ENCODE assay signal across 31 cellular contexts in genomic region chr5:81292130-81292529, GRCh38. TPM values are rescaled to one million over a fixed set of nuclear protein-coding genes. Genes with fewer than 3 reads are reported as not detected.
"Had no signal": no experiment of that assay in that cellular context is flagged by ENCODE, and none has a peak within 500 bp of the region (broad histone marks: within the 10 kb centered on the region; RNA-seq: fewer than 3 reads in every experiment).

No MANE protein-coding gene starts in this region.

- DNase-seq: activated CD4-positive, alpha-beta T cell treated with anti-CD3 and anti-CD28 coated beads for 36 hours; activated CD4-positive, CD25-positive, alpha-beta regulatory T cell; activated CD8-positive, alpha-beta memory T cell treated with anti-CD3 and anti-CD28 coated beads, Interleukin-2, amount 10 ng/mL, durations not matched to agents 7 days and 5 days; activated CD8-positive, alpha-beta T cell treated with anti-CD3 and anti-CD28 coated beads, Interleukin-2, amount 10 ng/mL, durations not matched to agents 7 days and 5 days; activated naive CD4-positive, alpha-beta T cell treated with Interleukin-2 at 50 U/mL for 16 hours; activated naive CD8-positive, alpha-beta T cell treated with anti-CD3 and anti-CD28 coated beads for 36 hours; activated T-cell treated with anti-CD3 and anti-CD28 coated beads, Interleukin-2, amount 50 U/mL, for 48 hours; adrenal gland; aorta; cerebellar nuclear complex; dorsolateral prefrontal cortex; effector memory CD4-positive, alpha-beta T cell; foreskin fibroblast; head of caudate nucleus; hippocampal formation; left cardiac atrium; mammary epithelial cell; naive thymus-derived CD8-positive, alpha-beta T cell; occipital lobe; spleen; stimulated activated naive CD4-positive, alpha-beta T cell treated with Interleukin-2 at 50 U/mL for 16 hours; transverse colon had no signal

- H3K27me3 ChIP-seq: adrenal gland, cardiac muscle cell, dorsolateral prefrontal cortex, right atrium auricular region, spleen, transverse colon had no signal

- H3K27ac Mint-ChIP-seq: activated CD4-positive, alpha-beta T cell treated with anti-CD3 and anti-CD28 coated beads for 36 hours; activated CD8-positive, alpha-beta memory T cell treated with anti-CD3 and anti-CD28 coated beads, Interleukin-2, amount 10 ng/mL, durations not matched to agents 7 days and 5 days; activated CD8-positive, alpha-beta T cell treated with anti-CD3 and anti-CD28 coated beads, Interleukin-2, amount 10 ng/mL, durations not matched to agents 7 days and 5 days; activated naive CD8-positive, alpha-beta T cell treated with anti-CD3 and anti-CD28 coated beads for 36 hours; brain; mesothelial cell of epicardium; T-helper 2 cell treated with Interferon-gamma antibody and Interleukin-4, amounts not matched to agents 5 μg/mL and 100 μg/mL, for 36 hours had no signal

- H3K4me3 Mint-ChIP-seq: activated CD4-positive, alpha-beta T cell treated with anti-CD3 and anti-CD28 coated beads for 36 hours; activated CD8-positive, alpha-beta memory T cell treated with anti-CD3 and anti-CD28 coated beads, Interleukin-2, amount 10 ng/mL, durations not matched to agents 7 days and 5 days; activated CD8-positive, alpha-beta T cell treated with anti-CD3 and anti-CD28 coated beads, Interleukin-2, amount 10 ng/mL, durations not matched to agents 7 days and 5 days; activated naive CD8-positive, alpha-beta T cell treated with anti-CD3 and anti-CD28 coated beads for 36 hours; brain; mesothelial cell of epicardium; neural crest cell; T-helper 2 cell treated with Interferon-gamma antibody and Interleukin-4, amounts not matched to agents 5 μg/mL and 100 μg/mL, for 36 hours had no signal

- H3K36me3 ChIP-seq: adrenal gland, cardiac muscle cell, transverse colon had no signal

- H3K27ac ChIP-seq: adrenal gland, cardiac muscle cell, coronary artery, dorsolateral prefrontal cortex, right atrium auricular region, spleen, transverse colon had no signal

- ATAC-seq: activated CD4-positive, alpha-beta T cell treated with anti-CD3 and anti-CD28 coated beads for 36 hours; activated CD8-positive, alpha-beta memory T cell treated with anti-CD3 and anti-CD28 coated beads, Interleukin-2, amount 10 ng/mL, durations not matched to agents 7 days and 5 days; activated CD8-positive, alpha-beta T cell treated with anti-CD3 and anti-CD28 coated beads, Interleukin-2, amount 10 ng/mL, durations not matched to agents 7 days and 5 days; left cardiac atrium had no signal

- H3K4me3 ChIP-seq: adrenal gland, cardiac muscle cell, coronary artery, dorsolateral prefrontal cortex, right atrium auricular region, spleen, transverse colon had no signal

- H3K4me1 ChIP-seq: adrenal gland, right atrium auricular region, transverse colon had no signal

- H3K27me3 Mint-ChIP-seq: activated CD4-positive, alpha-beta T cell treated with anti-CD3 and anti-CD28 coated beads for 36 hours; activated CD8-positive, alpha-beta memory T cell treated with anti-CD3 and anti-CD28 coated beads, Interleukin-2, amount 10 ng/mL, durations not matched to agents 7 days and 5 days; activated naive CD8-positive, alpha-beta T cell treated with anti-CD3 and anti-CD28 coated beads for 36 hours; brain; naive thymus-derived CD8-positive, alpha-beta T cell had no signal

RNA-seq across cellular contexts. Expression of gene CKMT2, which starts 59.0 kb away (rescaled TPM):
- total RNA-seq: activated CD4-positive, alpha-beta T cell treated with anti-CD3 and anti-CD28 coated beads for 36 hours; activated CD8-positive, alpha-beta memory T cell treated with anti-CD3 and anti-CD28 coated beads, Interleukin-2, amount 10 ng/mL, durations not matched to agents 7 days and 5 days; activated CD8-positive, alpha-beta T cell treated with anti-CD3 and anti-CD28 coated beads, Interleukin-2, amount 10 ng/mL, durations not matched to agents 7 days and 5 days; activated naive CD8-positive, alpha-beta T cell treated with anti-CD3 and anti-CD28 coated beads for 36 hours; endothelial cell of umbilical vein; neural crest cell had no signal
- polyA plus RNA-seq: endothelial cell of umbilical vein; keratinocyte; mammary epithelial cell; naive thymus-derived CD8-positive, alpha-beta T cell had no signal
